21 cellular contexts compared by ENCODE assay signal in the genomic region with DNA sequence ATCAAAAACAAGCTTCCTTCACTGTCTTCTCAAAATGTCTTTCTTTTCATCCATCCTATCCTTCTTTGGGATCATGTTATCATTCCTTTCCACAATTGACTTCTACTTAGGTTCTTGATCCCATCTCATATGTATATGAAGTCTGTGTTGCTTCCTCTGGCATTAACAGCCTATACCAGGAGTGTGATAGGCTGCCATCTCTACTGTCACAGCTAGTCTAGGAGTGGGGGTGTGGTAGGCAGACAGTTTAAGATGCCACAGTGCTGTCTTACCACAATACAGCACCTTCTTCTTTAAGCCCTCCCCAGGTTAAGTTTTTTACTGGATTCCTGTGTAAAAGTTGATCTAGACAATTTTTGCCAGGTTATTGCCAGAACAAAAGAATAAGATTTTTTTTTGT. TPM values are rescaled to one million over a fixed set of nuclear protein-coding genes. Genes with fewer than 3 reads are reported as not detected.
"Had no signal": no experiment of that assay in that cellular context is flagged by ENCODE, and none has a peak within 500 bp of the region (broad histone marks: within the 10 kb centered on the region; RNA-seq: fewer than 3 reads in every experiment).

No MANE protein-coding gene starts in this region.

- H3K36me3 ChIP-seq: brain microvascular endothelial cell, lower lobe of right lung, neutrophil, right lobe of liver, suprapubic skin, upper lobe of left lung had no signal

- H3K4me3 Mint-ChIP-seq: activated CD4-positive, alpha-beta T cell treated with anti-CD3 and anti-CD28 coated beads, Interleukin-2, amount 10 ng/mL, durations not matched to agents 7 days and 5 days; activated T-cell treated with anti-CD3 and anti-CD28 coated beads, Interleukin-2, amount 50 U/mL, for 72 hours; central memory CD8-positive, alpha-beta T cell; dendritic cell treated with granulocyte-macrophage colony-stimulating factor and Interleukin-4, amounts not matched to agents 40 ng/mL and 50 ng/mL, for 4 days; naive thymus-derived CD4-positive, alpha-beta T cell had no signal

- H3K27me3 Mint-ChIP-seq: activated CD4-positive, alpha-beta T cell treated with anti-CD3 and anti-CD28 coated beads, Interleukin-2, amount 10 ng/mL, durations not matched to agents 7 days and 5 days; central memory CD8-positive, alpha-beta T cell; dendritic cell treated with granulocyte-macrophage colony-stimulating factor and Interleukin-4, amounts not matched to agents 40 ng/mL and 50 ng/mL, for 4 days; naive thymus-derived CD4-positive, alpha-beta T cell had no signal

- H3K27ac ChIP-seq: brain microvascular endothelial cell, lower lobe of right lung, neutrophil, psoas muscle, right lobe of liver, suprapubic skin, upper lobe of left lung had no signal

- H3K4me3 ChIP-seq: lower lobe of right lung, mucosa of descending colon, psoas muscle, right lobe of liver, suprapubic skin, upper lobe of left lung had no signal

- FAIRE-seq: frontal cortex, TTC549 had no signal

- H3K27ac Mint-ChIP-seq: activated CD4-positive, alpha-beta T cell treated with anti-CD3 and anti-CD28 coated beads, Interleukin-2, amount 10 ng/mL, durations not matched to agents 7 days and 5 days; activated T-cell treated with anti-CD3 and anti-CD28 coated beads, Interleukin-2, amount 50 U/mL, for 72 hours; dendritic cell treated with granulocyte-macrophage colony-stimulating factor and Interleukin-4, amounts not matched to agents 40 ng/mL and 50 ng/mL, for 4 days had no signal

- ATAC-seq: activated T-cell treated with anti-CD3 and anti-CD28 coated beads, Interleukin-2, amount 50 U/mL, for 72 hours; left cardiac atrium; lower lobe of right lung; mucosa of descending colon; naive thymus-derived CD4-positive, alpha-beta T cell; psoas muscle; right lobe of liver; stimulated activated naive CD8-positive, alpha-beta T cell treated with anti-CD3 and anti-CD28 coated beads, Interleukin-15, Interleukin-2, amounts not matched to agents 100 U/mL and 50 U/mL, for 24 hours had no signal

- DNase-seq: activated CD4-positive, alpha-beta T cell treated with anti-CD3 and anti-CD28 coated beads, Interleukin-2, amount 10 ng/mL, durations not matched to agents 7 days and 5 days; activated CD4-positive, CD25-positive, alpha-beta regulatory T cell; activated CD8-positive, alpha-beta memory T cell treated with anti-CD3 and anti-CD28 coated beads, Interleukin-2, amount 50 U/mL, for 48 hours; activated T-cell treated with anti-CD3 and anti-CD28 coated beads, Interleukin-2, amount 50 U/mL, for 72 hours; anterior cingulate cortex; brain microvascular endothelial cell; effector memory CD4-positive, alpha-beta T cell; left cardiac atrium; lower lobe of right lung; mucosa of descending colon; naive thymus-derived CD4-positive, alpha-beta T cell; psoas muscle; right lobe of liver; stimulated activated naive CD8-positive, alpha-beta T cell treated with anti-CD3 and anti-CD28 coated beads, Interleukin-15, Interleukin-2, amounts not matched to agents 100 U/mL and 50 U/mL, for 24 hours; upper lobe of left lung had no signal

- H3K27me3 ChIP-seq: brain microvascular endothelial cell, neutrophil, right lobe of liver, suprapubic skin, upper lobe of left lung had no signal

- H3K9me3 Mint-ChIP-seq: activated CD4-positive, alpha-beta T cell treated with anti-CD3 and anti-CD28 coated beads, Interleukin-2, amount 10 ng/mL, durations not matched to agents 7 days and 5 days; activated T-cell treated with anti-CD3 and anti-CD28 coated beads, Interleukin-2, amount 50 U/mL, for 72 hours; central memory CD8-positive, alpha-beta T cell; dendritic cell treated with granulocyte-macrophage colony-stimulating factor and Interleukin-4, amounts not matched to agents 40 ng/mL and 50 ng/mL, for 4 days; naive thymus-derived CD4-positive, alpha-beta T cell had no signal

- H3K9me3 ChIP-seq: lower lobe of right lung, mucosa of descending colon, neutrophil, psoas muscle, right lobe of liver, suprapubic skin, upper lobe of left lung had no signal

RNA-seq across cellular contexts. Expression of a gene that starts 3.7 kb away (rescaled TPM):
- total RNA-seq: activated T-cell treated with anti-CD3 and anti-CD28 coated beads, Interleukin-2, amount 50 U/mL, for 72 hours; naive thymus-derived CD4-positive, alpha-beta T cell; suprapubic skin had no signal
